In genomic region chr4:151013491-151013890, GRCh38 we compare ENCODE assay signal across 8 cellular contexts. TPM values are rescaled to one million over a fixed set of nuclear protein-coding genes. Genes with fewer than 3 reads are reported as not detected.
DNase-seq lines count a peak whose midpoint lies in the region; ATAC-seq and TF ChIP-seq lines count a peak whose summit lies in the region.

No MANE protein-coding gene starts in this region.

- peak overlapping the region; percentile 92 for H3K4me3 ChIP-seq in BLaER1
- 0 out of 2 replicates have a peak overlapping the region, but pooled peaks have one; percentile 9 for H3K4me3 ChIP-seq in HL-60 (replicated peaks; ENCODE audit: insufficient read depth, low read length)
- peak overlapping the region; percentile 97 for H3K4me3 ChIP-seq in adipocyte (ENCODE audit: low read length)
- H3K4me3 ChIP-seq in mesenchymal stem cell (ENCODE audit: insufficient read depth in 1 of 2, low read depth in 1 of 2, low read length in 2 of 2) = peak overlapping the region in 1 of 2 experiments; percentile 100

- no peak overlapping the region for H2BK120ac ChIP-seq in mesenchymal stem cell (ENCODE audit: low read depth, low read length)

- H3K9me3 ChIP-seq in BLaER1 (peaks cover 7% of the 10 kb centered on the region), adipocyte (ENCODE audit: control insufficient read depth, low read length) (no peaks in the 10 kb centered on the region), mesenchymal stem cell (ENCODE audit: control insufficient read depth, low read length) (no peaks in the 10 kb centered on the region)

- H3K4me2 ChIP-seq in BLaER1 (peak overlapping the region; percentile 92), mesenchymal stem cell (ENCODE audit: low read length, poor library complexity, severe bottlenecking) (peak overlapping the region; percentile 57)

- no peak overlapping the region for H4K8ac ChIP-seq in mesenchymal stem cell (ENCODE audit: low read length)

- H3K4me1 ChIP-seq in BLaER1 (peaks cover 35% of the 10 kb centered on the region), adipocyte (ENCODE audit: control insufficient read depth, insufficient read depth, low read length) (peaks cover 5% of the 10 kb centered on the region), mesenchymal stem cell (ENCODE audit: control insufficient read depth, insufficient read depth, low read depth, low read length) (no peaks in the 10 kb centered on the region)

- H2BK12ac ChIP-seq in mesenchymal stem cell (ENCODE audit: low read length in 2 of 2) = no peak overlapping the region

- H4K20me1 ChIP-seq in BLaER1 = peaks cover 19% of the 10 kb centered on the region; the same call in 1 of the 2 replicates

- H2AFZ ChIP-seq in mesenchymal stem cell (ENCODE audit: low read depth, low read length) = no peak overlapping the region

- H3K27me3 ChIP-seq in BLaER1 (no peaks in the 10 kb centered on the region), HL-60 (ENCODE audit: insufficient read depth, poor library complexity, severe bottlenecking) (no peaks in the 10 kb centered on the region), adipocyte (replicated peaks; ENCODE audit: control insufficient read depth, insufficient read depth, low read length) (no peaks in the 10 kb centered on the region), mesenchymal stem cell (ENCODE audit: control insufficient read depth in 1 of 2, insufficient read depth in 1 of 2, low read length in 2 of 2) (no peaks in the 10 kb centered on the region)

- no peak overlapping the region for H3K4ac ChIP-seq in mesenchymal stem cell (ENCODE audit: low read depth in 1 of 2, low read length in 2 of 2)

- no peak for DNase-seq in HL-60 (ENCODE audit: low read depth in 1 of 2, low spot score in 1 of 2)
- DNase-seq in adipocyte (ENCODE audit: low read depth) = no peak
- no peak for DNase-seq in mesenchymal stem cell
- DNase-seq in dermis blood vessel endothelial cell = no peak
- no peak for DNase-seq in sciatic nerve (ENCODE audit: low spot score)
- DNase-seq in activated effector memory CD4-positive, alpha-beta T cell treated with Interleukin-2 at 50 U/mL for 16 hours = no peak

- H3K27ac ChIP-seq in BLaER1 = no peak overlapping the region
- no peak overlapping the region for H3K27ac ChIP-seq in HL-60 (replicated peaks)
- no peak overlapping the region for H3K27ac ChIP-seq in mesenchymal stem cell (ENCODE audit: low read length, poor library complexity, severe bottlenecking)

- H4K91ac ChIP-seq in mesenchymal stem cell (ENCODE audit: low read length) = no peak overlapping the region

- H2BK5ac ChIP-seq in mesenchymal stem cell (ENCODE audit: low read depth, low read length, poor library complexity, severe bottlenecking) = no peak overlapping the region

- ATAC-seq in sciatic nerve (no peak), HG03196 (IDR thresholded peaks at IDR 0.05; ENCODE audit: unreplicated experiment) (no peak)

- 46% methylated on average over 1 of the region's 1 CpG for WGBS in mesenchymal stem cell

- intact Hi-C loops in sciatic nerve (cut with DNase I) = no loop called here

- H3K9ac ChIP-seq in BLaER1 (no peak overlapping the region), adipocyte (ENCODE audit: low read length) (no peak overlapping the region), mesenchymal stem cell (ENCODE audit: low read length) (peak overlapping the region; percentile 92)

- H2AK5ac ChIP-seq in mesenchymal stem cell (ENCODE audit: low read length, severe bottlenecking) = no peak overlapping the region

- no peak overlapping the region for H3K18ac ChIP-seq in mesenchymal stem cell (ENCODE audit: low read depth in 1 of 2, low read length in 2 of 2)

- no peak overlapping the region for H3K14ac ChIP-seq in mesenchymal stem cell (ENCODE audit: low read length in 2 of 2)

- peaks cover 13% of the 10 kb centered on the region; the same call in 1 of the 2 replicates for H3K36me3 ChIP-seq in BLaER1
- no peaks in the 10 kb centered on the region for H3K36me3 ChIP-seq in adipocyte (ENCODE audit: control insufficient read depth, insufficient read depth, low read length, severe bottlenecking)
- H3K36me3 ChIP-seq in mesenchymal stem cell (ENCODE audit: control insufficient read depth in 1 of 2, insufficient read depth in 2 of 2, low read depth in 1 of 2, low read length in 2 of 2) = no peaks in the 10 kb centered on the region

- no peak for TF ChIP-seq CTCF in HL-60 (IDR thresholded peaks at IDR 0.05; ENCODE audit: insufficient read depth, low read length)

- H2BK15ac ChIP-seq in mesenchymal stem cell (ENCODE audit: low read depth, poor library complexity, severe bottlenecking) = no peak overlapping the region

- H3K79me1 ChIP-seq in mesenchymal stem cell (replicated peaks; ENCODE audit: low read length, poor library complexity, severe bottlenecking) = peaks cover 9% of the 10 kb centered on the region

- no peak overlapping the region for H3K23ac ChIP-seq in mesenchymal stem cell (ENCODE audit: low read length in 2 of 2)

RNA-seq across cellular contexts. Expression of gene LRBA, which starts 1.6 kb away (rescaled TPM):
- polyA plus RNA-seq in mesenchymal stem cell (2013, experiment 1 of 2) = 9.2 TPM
- polyA plus RNA-seq in mesenchymal stem cell (2013, experiment 2 of 2) = 8.3 TPM
- total RNA-seq in dermis blood vessel endothelial cell (52.4 and 85.2 TPM in 2 replicates), sciatic nerve (34.5 TPM)
